ENCODE assay signal across 25 cellular contexts in genomic region chr7:122132341-122132740, GRCh38. TPM values are rescaled to one million over a fixed set of nuclear protein-coding genes. Genes with fewer than 3 reads are reported as not detected.
A peak's percentile ranks its signal among the peaks of the same experiment; 100 is the strongest.
DNase-seq lines count a peak whose midpoint lies in the region; ATAC-seq, FAIRE-seq and TF ChIP-seq lines count a peak whose summit lies in the region.
"Had no signal": no experiment of that assay in that cellular context is flagged by ENCODE, and none has a peak within 500 bp of the region (broad histone marks: within the 10 kb centered on the region; RNA-seq: fewer than 3 reads in every experiment).

No MANE protein-coding gene starts in this region.

- no peak for ATAC-seq in aorta (ENCODE audit: low FRiP score)
- ATAC-seq: activated naive CD8-positive, alpha-beta T cell treated with anti-CD3 and anti-CD28 coated beads, Interleukin-2, amount 50 U/mL, for 24 hours; activated T-helper 17 cell treated with anti-CD3 and anti-CD28 coated beads, Interleukin-2, amount 50 U/mL, for 72 hours; psoas muscle; stimulated activated naive B cell treated with anti-CD40 and anti-IgM and Interleukin-4, amounts not matched to agents 10 μg/mL and 1 μg/mL and 100 μg/mL, for 72 hours had no signal

- in situ Hi-C loops in mammary epithelial cell (cut with MboI; ENCODE audit: low sequenced_read_pairs in 2 of 2): no loop called here

- H3K79me2 ChIP-seq in mammary epithelial cell (ENCODE audit: insufficient read depth, low read length): no peaks in the 10 kb centered on the region
- H3K79me2 ChIP-seq in astrocyte (ENCODE audit: insufficient read depth, low read length): peaks cover 27% of the 10 kb centered on the region

- H3K27ac Mint-ChIP-seq in astrocyte (ENCODE audit: unreplicated experiment) (peak overlapping the region; percentile 23), CD14-positive monocyte (no peak overlapping the region)
- H3K27ac Mint-ChIP-seq: activated naive CD8-positive, alpha-beta T cell treated with anti-CD3 and anti-CD28 coated beads, Interleukin-2, amount 50 U/mL, for 24 hours; activated T-helper 17 cell treated with anti-CD3 and anti-CD28 coated beads, Interleukin-2, amount 50 U/mL, for 72 hours; CD4-positive, CD25-positive, alpha-beta regulatory T cell; nephron progenitor cell; stimulated activated naive B cell treated with anti-CD40 and anti-IgM and Interleukin-4, amounts not matched to agents 10 μg/mL and 1 μg/mL and 100 μg/mL, for 72 hours had no signal

- H4K20me1 ChIP-seq in mammary epithelial cell (ENCODE audit: insufficient read depth, low read length) (no peaks in the 10 kb centered on the region), astrocyte (ENCODE audit: insufficient read depth, low read length) (no peaks in the 10 kb centered on the region)

- no peaks in the 10 kb centered on the region for H3K9me3 ChIP-seq in mammary epithelial cell (replicated peaks; ENCODE audit: insufficient read depth, low read length)
- H3K9me3 ChIP-seq in breast epithelium: no peaks in the 10 kb centered on the region
- H3K9me3 ChIP-seq in astrocyte (ENCODE audit: insufficient read depth, low read depth, low read length): no peaks in the 10 kb centered on the region
- no peaks in the 10 kb centered on the region for H3K9me3 ChIP-seq in aorta (ENCODE audit: control insufficient read depth, low read length)
- no peaks in the 10 kb centered on the region for H3K9me3 ChIP-seq in BE2C
- H3K9me3 ChIP-seq: MG63, psoas muscle, tibial artery had no signal

- H3K4me2 ChIP-seq in mammary epithelial cell (ENCODE audit: insufficient read depth, low read depth, low read length): peak overlapping the region; percentile 2
- peak overlapping the region; percentile 34 for H3K4me2 ChIP-seq in astrocyte (ENCODE audit: low read length)

- TF ChIP-seq CTCF in mammary epithelial cell (conservative IDR thresholded peaks at IDR 0.05 in 1 of 2, IDR thresholded peaks at IDR 0.05 in 1 of 2; ENCODE audit: extremely low read depth in 1 of 2, insufficient read depth in 1 of 2, low read depth in 1 of 2, low read length in 2 of 2): no peak
- no peak for TF ChIP-seq CTCF in breast epithelium (IDR thresholded peaks at IDR 0.05)
- no peak for TF ChIP-seq CTCF in astrocyte (IDR thresholded peaks at IDR 0.05; ENCODE audit: insufficient read depth, low read depth, low read length)
- TF ChIP-seq CTCF in foreskin fibroblast (IDR thresholded peaks at IDR 0.05; ENCODE audit: low read depth, low read length): no peak
- TF ChIP-seq CTCF in CD14-positive monocyte (IDR thresholded peaks at IDR 0.05): no peak
- no peak for TF ChIP-seq CTCF in BE2C (IDR thresholded peaks at IDR 0.05; ENCODE audit: low read depth, low read length)

- WGBS in mammary epithelial cell (ENCODE audit: low coverage, missing lambda C conversion rate): 23% methylated on average over 2 of the region's 2 CpGs
- WGBS in aorta, 2 donors: 55 to 75% methylated on average over 2 of the region's 2 CpGs

- H3K4me3 Mint-ChIP-seq in astrocyte (ENCODE audit: unreplicated experiment): no peak overlapping the region
- H3K4me3 Mint-ChIP-seq in CD14-positive monocyte: no peak overlapping the region
- H3K4me3 Mint-ChIP-seq: activated naive CD8-positive, alpha-beta T cell treated with anti-CD3 and anti-CD28 coated beads, Interleukin-2, amount 50 U/mL, for 24 hours; activated T-helper 17 cell treated with anti-CD3 and anti-CD28 coated beads, Interleukin-2, amount 50 U/mL, for 72 hours; CD4-positive, CD25-positive, alpha-beta regulatory T cell; nephron progenitor cell; stimulated activated naive B cell treated with anti-CD40 and anti-IgM and Interleukin-4, amounts not matched to agents 10 μg/mL and 1 μg/mL and 100 μg/mL, for 72 hours had no signal

- H3K27me3 ChIP-seq in mammary epithelial cell (ENCODE audit: insufficient read depth, low read length) (no peaks in the 10 kb centered on the region), breast epithelium (no peaks in the 10 kb centered on the region), astrocyte (ENCODE audit: insufficient read depth, low read length) (no peaks in the 10 kb centered on the region), aorta (ENCODE audit: control insufficient read depth in 1 of 2, insufficient read depth in 2 of 2, low read length in 1 of 2) (no peaks in the 10 kb centered on the region), BE2C (no peaks in the 10 kb centered on the region)
- H3K27me3 ChIP-seq: MG63, tibial artery had no signal

- no peaks in the 10 kb centered on the region for H3K9me3 Mint-ChIP-seq in astrocyte (ENCODE audit: unreplicated experiment)
- peaks cover 0 to 4% (median 0%) of the 10 kb centered on the region in 7 donors for H3K9me3 Mint-ChIP-seq in CD14-positive monocyte
- H3K9me3 Mint-ChIP-seq: activated naive CD8-positive, alpha-beta T cell treated with anti-CD3 and anti-CD28 coated beads, Interleukin-2, amount 50 U/mL, for 24 hours; activated T-helper 17 cell treated with anti-CD3 and anti-CD28 coated beads, Interleukin-2, amount 50 U/mL, for 72 hours; stimulated activated naive B cell treated with anti-CD40 and anti-IgM and Interleukin-4, amounts not matched to agents 10 μg/mL and 1 μg/mL and 100 μg/mL, for 72 hours had no signal

- H3K27ac ChIP-seq in mammary epithelial cell (ENCODE audit: insufficient read depth, low read depth, low read length) (no peak overlapping the region), breast epithelium (no peak overlapping the region), astrocyte (ENCODE audit: low read depth, low read length) (no peak overlapping the region), aorta (ENCODE audit: low read depth in 1 of 2, low read length in 2 of 2) (no peak overlapping the region)
- H3K27ac ChIP-seq: 22Rv1, psoas muscle, tibial artery had no signal

- H3K27me3 Mint-ChIP-seq in astrocyte (ENCODE audit: low read depth, unreplicated experiment) (no peaks in the 10 kb centered on the region), CD14-positive monocyte (ENCODE audit: low read depth in 3 of 3) (peaks cover 0 to 8% (median 2%) of the 10 kb centered on the region in 3 donors)
- H3K27me3 Mint-ChIP-seq: activated naive CD8-positive, alpha-beta T cell treated with anti-CD3 and anti-CD28 coated beads, Interleukin-2, amount 50 U/mL, for 24 hours; activated T-helper 17 cell treated with anti-CD3 and anti-CD28 coated beads, Interleukin-2, amount 50 U/mL, for 72 hours; CD4-positive, CD25-positive, alpha-beta regulatory T cell; stimulated activated naive B cell treated with anti-CD40 and anti-IgM and Interleukin-4, amounts not matched to agents 10 μg/mL and 1 μg/mL and 100 μg/mL, for 72 hours had no signal

- H3K36me3 Mint-ChIP-seq in astrocyte (ENCODE audit: low read depth, unreplicated experiment): peaks cover 2% of the 10 kb centered on the region
- H3K36me3 Mint-ChIP-seq in CD14-positive monocyte: no peaks in the 10 kb centered on the region
- H3K36me3 Mint-ChIP-seq: CD4-positive, CD25-positive, alpha-beta regulatory T cell had no signal

- peak; percentile 62 for DNase-seq in mammary epithelial cell
- no peak for DNase-seq in breast epithelium (ENCODE audit: low spot score in 2 of 2)
- DNase-seq in astrocyte (ENCODE audit: low read depth): peak; percentile 78
- peak; percentile 71 to 83 for DNase-seq in foreskin fibroblast
- no peak for DNase-seq in NCI-H774 (lab: John Stamatoyannopoulos, UW)
- no peak for DNase-seq in aorta
- DNase-seq in CD14-positive monocyte (ENCODE audit: low spot score): no peak
- DNase-seq in BE2C: no peak
- DNase-seq: activated CD4-positive, CD25-positive, alpha-beta regulatory T cell; activated naive CD8-positive, alpha-beta T cell treated with anti-CD3 and anti-CD28 coated beads, Interleukin-2, amount 50 U/mL, for 24 hours; CD4-positive, CD25-positive, alpha-beta regulatory T cell; head of caudate nucleus; MG63; NCI-H187 treated with DMSO at 0.1 percent for 48 hours; NCI-H510A; nephron progenitor cell; psoas muscle; SHP77; stimulated activated naive B cell treated with anti-CD40 and anti-IgM and Interleukin-4, amounts not matched to agents 10 μg/mL and 1 μg/mL and 100 μg/mL, for 72 hours; tibial artery had no signal

- H2AFZ ChIP-seq in mammary epithelial cell (ENCODE audit: low read depth, low read length) (no peak overlapping the region), astrocyte (ENCODE audit: low read depth, low read length) (no peak overlapping the region)

- no peak overlapping the region for H3K4me3 ChIP-seq in mammary epithelial cell (replicated peaks in 1 of 3; ENCODE audit: insufficient read depth in 1 of 3, low read depth in 2 of 3, low read length in 3 of 3)
- no peak overlapping the region for H3K4me3 ChIP-seq in breast epithelium
- no peak overlapping the region for H3K4me3 ChIP-seq in astrocyte (ENCODE audit: insufficient read depth, low read depth, low read length)
- H3K4me3 ChIP-seq in foreskin fibroblast (ENCODE audit: low read depth in 1 of 2, low read length in 2 of 2): no peak overlapping the region
- no peak overlapping the region for H3K4me3 ChIP-seq in aorta (ENCODE audit: low read length in 2 of 2)
- no peak overlapping the region for H3K4me3 ChIP-seq in BE2C (ENCODE audit: low read depth, low read length)
- H3K4me3 ChIP-seq: MG63, psoas muscle, tibial artery had no signal

- H3K9ac ChIP-seq in mammary epithelial cell (ENCODE audit: insufficient read depth, low read length) (no peak overlapping the region), astrocyte (ENCODE audit: low read length) (no peak overlapping the region)

- dilution Hi-C loops in mammary epithelial cell (cut with HindIII; ENCODE audit: low sequenced_read_pairs): no loop called here

- H3K36me3 ChIP-seq in mammary epithelial cell (ENCODE audit: insufficient read depth, low read length): no peaks in the 10 kb centered on the region
- H3K36me3 ChIP-seq in breast epithelium: no peaks in the 10 kb centered on the region
- no peaks in the 10 kb centered on the region for H3K36me3 ChIP-seq in astrocyte (ENCODE audit: insufficient read depth, low read length)
- H3K36me3 ChIP-seq in aorta (ENCODE audit: control insufficient read depth in 1 of 2, insufficient read depth in 2 of 2, low read length in 1 of 2): no peaks in the 10 kb centered on the region
- no peaks in the 10 kb centered on the region for H3K36me3 ChIP-seq in BE2C
- H3K36me3 ChIP-seq: MG63 had no signal

- BruUV-seq in mammary epithelial cell (replicated peaks; lab: Mats Ljungman, UMichigan): no TSS peak

- FAIRE-seq in astrocyte (lab: Jason Lieb, UNC): peak; percentile 80
- FAIRE-seq: endometrium, GM18507, islet of Langerhans had no signal

- intact Hi-C loops in mammary epithelial cell (cut with micrococcal nuclease) (no loop called here), breast epithelium (cut with DNase I; ENCODE audit: low total_unique reads) (no loop called here), aorta (cut with DNase I) (no loop called here), CD14-positive monocyte (cut with micrococcal nuclease) (no loop called here)

- H3K4me1 ChIP-seq in mammary epithelial cell (ENCODE audit: insufficient read depth, low read length) (peaks cover 3% of the 10 kb centered on the region), breast epithelium (peaks cover 0 to 4% of the 10 kb centered on the region in 2 donors), astrocyte (ENCODE audit: insufficient read depth, low read length) (peaks cover 13% of the 10 kb centered on the region), aorta (ENCODE audit: control insufficient read depth in 1 of 2, insufficient read depth in 2 of 2, low read length in 2 of 2) (no peaks in the 10 kb centered on the region), BE2C (no peaks in the 10 kb centered on the region)

- CTCF ChIA-PET in mammary epithelial cell (lab: Charles Lee; ENCODE audit: low non-redundant PET): interaction anchor here (0.6 kb wide), 2 partner anchors 39 to 325 kb away, joined by 3 read pairs; no protein-coding TSS in a partner anchor

- H3K4me1 Mint-ChIP-seq in astrocyte (ENCODE audit: low read depth, unreplicated experiment) (peaks cover 16% of the 10 kb centered on the region), CD14-positive monocyte (peaks cover 9% of the 10 kb centered on the region)

- no peak for TF ChIP-seq POLR2A in breast epithelium (IDR thresholded peaks at IDR 0.05)

RNA-seq across cellular contexts. Expression of gene AASS, which starts 11.7 kb away (rescaled TPM):
- total RNA-seq in mammary epithelial cell: 10 to 100 TPM in 1 of 2 donors, 1 to 10 TPM in 1; 2.8 to 10.7 TPM
- 1.9 TPM for polyA plus RNA-seq in mammary epithelial cell
- 12.6 TPM for polyA minus RNA-seq in mammary epithelial cell
- total RNA-seq in breast epithelium: 10 to 100 TPM; 50.1 to 81.4 (median 60.6) TPM
- 13.9 and 15.6 TPM in 2 replicates for total RNA-seq in astrocyte
- 10 to 100 TPM; 34.2 to 42.4 TPM for total RNA-seq in aorta
- 10 to 100 TPM in 1 of 2 donors, 1 to 10 TPM in 1; 4.3 to 34.4 TPM for polyA plus RNA-seq in aorta
- polyA plus RNA-seq in CD14-positive monocyte: under 1 TPM in 1 of 2 donors, not detected in 1; 0.22 TPM
- polyA plus RNA-seq in BE2C (2012; ENCODE audit: insufficient read depth, insufficient read length, low read depth): not detected

Comparison
In these comparisons a context has a peak if more than half of its experiments do, and no peak if none do; other contexts are left out.
1. DNase-seq: peak in mammary epithelial cell (single experiment), astrocyte (single experiment) and foreskin fibroblast (2 of 2); none in breast epithelium (0 of 2), NCI-H774 (single experiment), aorta (0 of 2), CD14-positive monocyte (single experiment) and BE2C (single experiment).